In the genomic region with DNA sequence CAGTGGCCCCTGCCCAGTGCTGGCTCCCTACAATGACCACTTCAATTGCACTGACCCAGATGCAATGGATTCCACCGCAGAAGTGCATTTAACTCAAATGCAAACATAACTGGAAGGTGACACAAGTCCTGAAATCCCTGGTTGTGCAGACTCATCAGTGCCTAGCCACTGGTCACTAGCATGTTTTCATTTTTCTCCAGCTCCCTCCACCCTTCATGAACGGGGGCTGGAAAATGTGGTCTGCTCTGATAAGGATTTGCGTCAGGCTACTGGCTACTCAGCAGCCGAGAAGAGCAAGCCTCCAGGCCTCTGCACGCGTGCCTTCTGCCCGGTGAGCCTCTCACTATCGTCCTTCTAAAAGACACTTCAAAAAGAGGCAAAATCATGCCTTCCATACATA, we compare ENCODE assay signal across 21 cellular contexts. TPM values are rescaled to one million over a fixed set of nuclear protein-coding genes. Genes with fewer than 3 reads are reported as not detected.
DNase-seq lines count a peak whose midpoint lies in the region; ATAC-seq and TF ChIP-seq lines count a peak whose summit lies in the region.
"Had no signal": no experiment of that assay in that cellular context is flagged by ENCODE, and none has a peak within 500 bp of the region (broad histone marks: within the 10 kb centered on the region; RNA-seq: fewer than 3 reads in every experiment).

No MANE protein-coding gene starts in this region.

- no peaks in the 10 kb centered on the region for H3K27me3 Mint-ChIP-seq in activated CD4-positive, alpha-beta T cell treated with anti-CD3 and anti-CD28 coated beads, Interleukin-2, amount 10 ng/mL, durations not matched to agents 7 days and 5 days
- H3K27me3 Mint-ChIP-seq: activated CD8-positive, alpha-beta T cell treated with anti-CD3 and anti-CD28 coated beads for 36 hours; stimulated activated memory B cell treated with anti-CD40 and anti-IgM and Interleukin-4, amounts not matched to agents 10 μg/mL and 1 μg/mL and 100 μg/mL, for 72 hours had no signal

- H2BK5ac ChIP-seq in neuronal stem cell (ENCODE audit: low read length) = no peak overlapping the region

- no peaks in the 10 kb centered on the region for H3K27me3 ChIP-seq in neuronal stem cell (ENCODE audit: control insufficient read depth in 3 of 3, insufficient read depth in 3 of 3, low read depth in 1 of 3, low read length in 3 of 3)

- no peaks in the 10 kb centered on the region for H3K79me1 ChIP-seq in neuronal stem cell (ENCODE audit: low read depth, low read length)

- H3K4ac ChIP-seq in neuronal stem cell (ENCODE audit: low read length) = no peak overlapping the region

- H3K4me2 ChIP-seq in neuronal stem cell (ENCODE audit: insufficient read depth, low read length, poor library complexity, severe bottlenecking) = no peak overlapping the region

- no peaks in the 10 kb centered on the region for H3K9me3 ChIP-seq in neuronal stem cell (replicated peaks in 1 of 2; ENCODE audit: control insufficient read depth in 2 of 2, insufficient read depth in 1 of 2, low read depth in 1 of 2, low read length in 2 of 2)
- H3K9me3 ChIP-seq: thoracic aorta had no signal

- TF ChIP-seq CTCF in NB4 (IDR thresholded peaks at IDR 0.05; ENCODE audit: low read depth, low read length) = no peak

- no peak overlapping the region for H3K27ac Mint-ChIP-seq in activated CD4-positive, alpha-beta T cell treated with anti-CD3 and anti-CD28 coated beads, Interleukin-2, amount 10 ng/mL, durations not matched to agents 7 days and 5 days
- H3K27ac Mint-ChIP-seq: activated CD8-positive, alpha-beta T cell treated with anti-CD3 and anti-CD28 coated beads for 36 hours; natural killer cell; stimulated activated memory B cell treated with anti-CD40 and anti-IgM and Interleukin-4, amounts not matched to agents 10 μg/mL and 1 μg/mL and 100 μg/mL, for 72 hours had no signal

- POLR2A ChIA-PET in activated CD4-positive, alpha-beta T cell treated with anti-CD3 and anti-CD28 coated beads, Interleukin-2, amount 10 ng/mL, durations not matched to agents 7 days and 5 days (lab: Charles Lee) = no interaction called here

- no peak overlapping the region for H3K23ac ChIP-seq in neuronal stem cell (ENCODE audit: low read depth, low read length, poor library complexity)

- H2BK15ac ChIP-seq in neuronal stem cell (ENCODE audit: low read length) = no peak overlapping the region

- peak overlapping the region; percentile 80 for H3K4me3 Mint-ChIP-seq in activated CD4-positive, alpha-beta T cell treated with anti-CD3 and anti-CD28 coated beads, Interleukin-2, amount 10 ng/mL, durations not matched to agents 7 days and 5 days
- H3K4me3 Mint-ChIP-seq: activated CD8-positive, alpha-beta T cell treated with anti-CD3 and anti-CD28 coated beads for 36 hours; mesothelial cell of epicardium; natural killer cell; stimulated activated memory B cell treated with anti-CD40 and anti-IgM and Interleukin-4, amounts not matched to agents 10 μg/mL and 1 μg/mL and 100 μg/mL, for 72 hours had no signal

- no peaks in the 10 kb centered on the region for H3K9me3 Mint-ChIP-seq in activated CD4-positive, alpha-beta T cell treated with anti-CD3 and anti-CD28 coated beads, Interleukin-2, amount 10 ng/mL, durations not matched to agents 7 days and 5 days
- H3K9me3 Mint-ChIP-seq: activated T-cell treated with anti-CD3 and anti-CD28 coated beads, Interleukin-2, amount 50 U/mL, for 4 hours; mesothelial cell of epicardium; natural killer cell; stimulated activated memory B cell treated with anti-CD40 and anti-IgM and Interleukin-4, amounts not matched to agents 10 μg/mL and 1 μg/mL and 100 μg/mL, for 72 hours had no signal

- no peak overlapping the region for H2BK12ac ChIP-seq in neuronal stem cell (ENCODE audit: low read length)

- no peak overlapping the region for H3K9ac ChIP-seq in neuronal stem cell (ENCODE audit: low read depth, low read length, poor library complexity)

- no peak overlapping the region for H3K14ac ChIP-seq in neuronal stem cell (ENCODE audit: low read length)

- peak overlapping the region; percentile 82 for H2AFZ ChIP-seq in neuronal stem cell (ENCODE audit: low read length)

- H3K18ac ChIP-seq in neuronal stem cell (ENCODE audit: low read length) = no peak overlapping the region

- CTCF ChIA-PET in activated CD4-positive, alpha-beta T cell treated with anti-CD3 and anti-CD28 coated beads, Interleukin-2, amount 10 ng/mL, durations not matched to agents 7 days and 5 days (lab: Charles Lee) = interaction anchor here (1.8 to 4.2 kb wide), 3 partner anchors 8 to 19 kb away, joined by 4 to 30 read pairs (median 7); no protein-coding TSS in a partner anchor

- WGBS in neuronal stem cell (ENCODE audit: extremely low coverage in 2 of 2, insufficient read length in 2 of 2, insufficient replicate concordance in 1 of 2), 2 donors = no CpG with 5 or more reads among the region's 8 CpGs

- H2BK120ac ChIP-seq in neuronal stem cell (ENCODE audit: low read depth, low read length) = no peak overlapping the region

- H3K4me1 Mint-ChIP-seq in activated CD4-positive, alpha-beta T cell treated with anti-CD3 and anti-CD28 coated beads, Interleukin-2, amount 10 ng/mL, durations not matched to agents 7 days and 5 days = peaks cover 78% of the 10 kb centered on the region

- no peak overlapping the region for H4K91ac ChIP-seq in neuronal stem cell (ENCODE audit: low read depth, low read length, poor library complexity)

- no peak for ATAC-seq in HG03354 (IDR thresholded peaks at IDR 0.05; ENCODE audit: poor library complexity, severe bottlenecking, unreplicated experiment)
- ATAC-seq: activated CD8-positive, alpha-beta T cell treated with anti-CD3 and anti-CD28 coated beads for 36 hours; activated T-cell treated with anti-CD3 and anti-CD28 coated beads, Interleukin-2, amount 50 U/mL, for 4 hours; left lobe of liver; natural killer cell; stimulated activated memory B cell treated with anti-CD40 and anti-IgM and Interleukin-4, amounts not matched to agents 10 μg/mL and 1 μg/mL and 100 μg/mL, for 72 hours had no signal

- H3K4me3 ChIP-seq in NB4 (ENCODE audit: low read depth, low read length) = no peak overlapping the region
- no peak overlapping the region for H3K4me3 ChIP-seq in neuronal stem cell (ENCODE audit: low read length in 2 of 2)
- H3K4me3 ChIP-seq: thoracic aorta had no signal

- peaks cover 18 to 19% of the 10 kb centered on the region in 2 donors for H3K4me1 ChIP-seq in neuronal stem cell (ENCODE audit: control insufficient read depth in 2 of 2, insufficient read depth in 1 of 2, low read depth in 1 of 2, low read length in 2 of 2)

- no peak overlapping the region for H4K8ac ChIP-seq in neuronal stem cell (ENCODE audit: low read depth, low read length)

- H3K27ac ChIP-seq in neuronal stem cell (replicated peaks; ENCODE audit: low read length) = peak overlapping the region; percentile 12
- H3K27ac ChIP-seq: thoracic aorta had no signal

- no peaks in the 10 kb centered on the region for H3K36me3 ChIP-seq in neuronal stem cell (replicated peaks in 1 of 2; ENCODE audit: control insufficient read depth in 2 of 2, insufficient read depth in 2 of 2, low read length in 2 of 2)
- H3K36me3 ChIP-seq: thoracic aorta had no signal

- TF ChIP-seq POLR2A in NB4 (IDR thresholded peaks at IDR 0.05; ENCODE audit: extremely low read depth, insufficient read length) = no peak

- no peak overlapping the region for H2AK5ac ChIP-seq in neuronal stem cell (ENCODE audit: low read depth, low read length)

- no peak for DNase-seq in activated CD4-positive, alpha-beta T cell treated with anti-CD3 and anti-CD28 coated beads, Interleukin-2, amount 10 ng/mL, durations not matched to agents 7 days and 5 days
- no peak for DNase-seq in activated CD4-positive, alpha-beta T cell treated with anti-CD3 and anti-CD28 coated beads, Interleukin-2, amount 50 U/mL, for 1 hour
- DNase-seq in NB4 (ENCODE audit: low read depth) = peak; percentile 36
- peak; percentile 42 for DNase-seq in astrocyte of the hippocampus (ENCODE audit: low read depth, low spot score)
- no peak for DNase-seq in neuronal stem cell (ENCODE audit: low spot score)
- no peak for DNase-seq in T1000 (lab: John Stamatoyannopoulos, UW)
- no peak for DNase-seq in HCEC 1CT
- DNase-seq: activated CD8-positive, alpha-beta T cell treated with anti-CD3 and anti-CD28 coated beads for 36 hours; activated T-cell treated with anti-CD3 and anti-CD28 coated beads, Interleukin-2, amount 50 U/mL, for 4 hours; C1 segment of cervical spinal cord; DMS 273 treated with DMSO at 0.1 percent for 48 hours; glutamatergic neuron; KG1; natural killer cell; NCI-H2081; NCI-H510A had no signal

- peaks cover 24% of the 10 kb centered on the region for H3K36me3 Mint-ChIP-seq in activated CD4-positive, alpha-beta T cell treated with anti-CD3 and anti-CD28 coated beads, Interleukin-2, amount 10 ng/mL, durations not matched to agents 7 days and 5 days (ENCODE audit: low read depth)
- H3K36me3 Mint-ChIP-seq: mesothelial cell of epicardium; natural killer cell; stimulated activated memory B cell treated with anti-CD40 and anti-IgM and Interleukin-4, amounts not matched to agents 10 μg/mL and 1 μg/mL and 100 μg/mL, for 72 hours had no signal

RNA-seq across cellular contexts. Expression of a gene that starts 27.4 kb away (rescaled TPM):
- total RNA-seq in activated CD4-positive, alpha-beta T cell treated with anti-CD3 and anti-CD28 coated beads, Interleukin-2, amount 10 ng/mL, durations not matched to agents 7 days and 5 days = 100 to 1,000 TPM; 148 to 153 TPM
- polyA plus RNA-seq in neuronal stem cell (2013, experiment 1 of 2) = 19.3 TPM
- 19.0 TPM for polyA plus RNA-seq in neuronal stem cell (2013, experiment 2 of 2)

RNA-seq across cellular contexts. Expression of a gene that starts 43.4 kb away (rescaled TPM):
- 10 to 100 TPM in 1 of 2 experiments, 1 to 10 TPM in 1; 8.6 to 10.7 TPM for total RNA-seq in activated CD4-positive, alpha-beta T cell treated with anti-CD3 and anti-CD28 coated beads, Interleukin-2, amount 10 ng/mL, durations not matched to agents 7 days and 5 days
- 2.6 TPM for polyA plus RNA-seq in neuronal stem cell (2013, experiment 1 of 2)
- polyA plus RNA-seq in neuronal stem cell (2013, experiment 2 of 2) = 2.3 TPM

Comparison
In these comparisons a context has a peak if more than half of its experiments do, and no peak if none do; other contexts are left out.
1. DNase-seq: peak in NB4 (single experiment) and astrocyte of the hippocampus (single experiment); none in activated CD4-positive, alpha-beta T cell treated with anti-CD3 and anti-CD28 coated beads, Interleukin-2, amount 10 ng/mL, durations not matched to agents 7 days and 5 days (single experiment), activated CD4-positive, alpha-beta T cell treated with anti-CD3 and anti-CD28 coated beads, Interleukin-2, amount 50 U/mL, for 1 hour (single experiment), neuronal stem cell (single experiment), T1000 (single experiment) and HCEC 1CT (single experiment).